34 cellular contexts compared by ENCODE assay signal in the genomic region with DNA sequence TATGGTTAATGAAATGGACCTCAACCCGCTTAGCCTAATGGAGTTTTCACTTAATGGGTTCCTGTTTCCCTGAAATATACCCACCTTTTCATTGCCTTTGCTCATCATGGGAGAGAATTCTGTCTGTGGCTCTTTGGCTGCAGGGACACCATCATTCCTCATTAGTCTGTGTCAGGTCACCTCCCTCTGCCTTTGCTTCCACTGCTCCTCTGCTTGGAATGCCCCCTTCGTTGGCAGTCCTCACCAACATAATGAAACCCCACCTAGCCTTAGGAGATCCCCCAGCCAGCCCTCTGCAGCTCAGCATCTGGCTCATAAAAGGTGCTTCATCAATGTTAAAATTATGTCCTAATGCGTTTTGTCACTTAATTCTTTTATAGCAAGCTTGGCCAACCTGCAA. TPM values are rescaled to one million over a fixed set of nuclear protein-coding genes. Genes with fewer than 3 reads are reported as not detected.
"Had no signal": no experiment of that assay in that cellular context is flagged by ENCODE, and none has a peak within 500 bp of the region (broad histone marks: within the 10 kb centered on the region; RNA-seq: fewer than 3 reads in every experiment).

No MANE protein-coding gene starts in this region.

- H3K4me3 Mint-ChIP-seq: activated B cell treated with CpG ODN at 0.5 μM for 24 hours; activated CD4-positive, alpha-beta memory T cell treated with anti-CD3 and anti-CD28 coated beads for 36 hours; activated naive CD4-positive, alpha-beta T cell treated with anti-CD3 and anti-CD28 coated beads for 36 hours; activated T-cell treated with anti-CD3 and anti-CD28 coated beads, Interleukin-2, amount 50 U/mL, for 4 hours; activated T-helper 1 cell treated with anti-CD3 and anti-CD28 coated beads, Interleukin-12 subunit alpha, Interleukin-12 subunit beta, Interleukin-2, Interleukin-4 antibody, amounts not matched to agents 30 ng/mL and 10 ng/mL and 1 ng/mL, durations not matched to agents 14 hours and 24 hours and 36 hours; T-helper 1 cell treated with Interleukin-12 subunit alpha and Interleukin-12 subunit beta and Interleukin-4 antibody, amounts not matched to agents 30 μg/mL and 1 μg/mL, for 36 hours; T-helper 2 cell treated with Interferon-gamma antibody and Interleukin-4, amounts not matched to agents 5 μg/mL and 100 μg/mL, for 36 hours had no signal

- H3K4me1 Mint-ChIP-seq: activated B cell treated with CpG ODN at 0.5 μM for 24 hours had no signal

- ATAC-seq: activated naive CD4-positive, alpha-beta T cell treated with anti-CD3 and anti-CD28 coated beads, Interleukin-2, amount 50 U/mL, for 72 hours; activated T-cell treated with anti-CD3 and anti-CD28 coated beads, Interleukin-2, amount 50 U/mL, for 4 hours; body of pancreas had no signal

- H3K27me3 ChIP-seq: adrenal gland, body of pancreas, breast epithelium, Peyer's patch, SJSA1 had no signal

- H3K4me2 ChIP-seq: KMS-11, SK-N-SH had no signal

- H3K36me3 Mint-ChIP-seq: activated CD4-positive, alpha-beta memory T cell treated with anti-CD3 and anti-CD28 coated beads for 36 hours; activated naive CD4-positive, alpha-beta T cell treated with anti-CD3 and anti-CD28 coated beads, Interleukin-2, amount 50 U/mL, for 72 hours had no signal

- H3K9me3 Mint-ChIP-seq: activated B cell treated with CpG ODN at 0.5 μM for 24 hours; activated CD4-positive, alpha-beta memory T cell treated with anti-CD3 and anti-CD28 coated beads for 36 hours; activated naive CD4-positive, alpha-beta T cell treated with anti-CD3 and anti-CD28 coated beads for 36 hours; activated naive CD4-positive, alpha-beta T cell treated with anti-CD3 and anti-CD28 coated beads, Interleukin-2, amount 50 U/mL, for 72 hours; activated T-cell treated with anti-CD3 and anti-CD28 coated beads, Interleukin-2, amount 50 U/mL, for 4 hours; activated T-helper 1 cell treated with anti-CD3 and anti-CD28 coated beads, Interleukin-12 subunit alpha, Interleukin-12 subunit beta, Interleukin-2, Interleukin-4 antibody, amounts not matched to agents 30 ng/mL and 10 ng/mL and 1 ng/mL, durations not matched to agents 14 hours and 24 hours and 36 hours; T-helper 1 cell treated with Interleukin-12 subunit alpha and Interleukin-12 subunit beta and Interleukin-4 antibody, amounts not matched to agents 30 μg/mL and 1 μg/mL, for 36 hours; T-helper 2 cell treated with Interferon-gamma antibody and Interleukin-4, amounts not matched to agents 5 μg/mL and 100 μg/mL, for 36 hours had no signal

- H3K36me3 ChIP-seq: adrenal gland, breast epithelium, Peyer's patch had no signal

- H3K9me2 ChIP-seq: SK-N-SH had no signal

- H3K27ac ChIP-seq: adrenal gland, body of pancreas, breast epithelium, KMS-11, Peyer's patch, SJSA1 had no signal

- H3K9ac ChIP-seq: KMS-11, SK-N-SH had no signal

- H3K4me1 ChIP-seq: body of pancreas, breast epithelium, Peyer's patch had no signal

- H3K9me3 ChIP-seq: adrenal gland, body of pancreas, breast epithelium, Peyer's patch, SJSA1, SK-N-SH had no signal

- DNase-seq: activated B cell treated with CpG ODN at 0.5 μM for 24 hours; activated CD4-positive, alpha-beta memory T cell treated with anti-CD3 and anti-CD28 coated beads for 36 hours; activated CD4-positive, alpha-beta T cell treated with anti-CD3 and anti-CD28 coated beads for 4 hours; activated CD4-positive, alpha-beta T cell treated with anti-CD3 and anti-CD28 coated beads, Interleukin-2, amount 50 U/mL, for 1 hour; activated CD4-positive, CD25-positive, alpha-beta regulatory T cell treated with anti-CD3 and anti-CD28 coated beads, Interleukin-2, amount 50 U/mL, for 72 hours; activated CD8-positive, alpha-beta memory T cell treated with anti-CD3 and anti-CD28 coated beads, Interleukin-2, amount 50 U/mL, for 4 hours; activated gamma-delta T cell treated with Interleukin-2 at 50 U/mL for 16 hours; activated naive CD4-positive, alpha-beta T cell treated with anti-CD3 and anti-CD28 coated beads for 36 hours; activated T-cell treated with anti-CD3 and anti-CD28 coated beads for 4 hours; activated T-cell treated with anti-CD3 and anti-CD28 coated beads, Interleukin-2, amount 50 U/mL, for 4 hours; adrenal gland; body of pancreas; NCI-H1105; NCI-H1417 treated with DMSO at 0.1 percent for 48 hours; NCI-H187 treated with DMSO at 0.1 percent for 48 hours; NCI-H2081; NCI-H2171 treated with DMSO at 0.1 percent for 48 hours; NCI-H2227 treated with DMSO at 0.1 percent for 48 hours; NCI-H446; NCI-H510A treated with DMSO at 0.1 percent for 48 hours; NCI-H526 treated with DMSO at 0.1 percent for 48 hours; NCI-H774; Peyer's patch; RPMI8226; SHP77 treated with DMSO at 0.1 percent for 48 hours; SK-N-SH had no signal

- H3K4me3 ChIP-seq: adrenal gland, body of pancreas, breast epithelium, Peyer's patch, SJSA1 had no signal

- H3K27ac Mint-ChIP-seq: activated B cell treated with CpG ODN at 0.5 μM for 24 hours; activated CD4-positive, alpha-beta memory T cell treated with anti-CD3 and anti-CD28 coated beads for 36 hours; activated naive CD4-positive, alpha-beta T cell treated with anti-CD3 and anti-CD28 coated beads for 36 hours; activated naive CD4-positive, alpha-beta T cell treated with anti-CD3 and anti-CD28 coated beads, Interleukin-2, amount 50 U/mL, for 72 hours; activated T-helper 1 cell treated with anti-CD3 and anti-CD28 coated beads, Interleukin-12 subunit alpha, Interleukin-12 subunit beta, Interleukin-2, Interleukin-4 antibody, amounts not matched to agents 30 ng/mL and 10 ng/mL and 1 ng/mL, durations not matched to agents 14 hours and 24 hours and 36 hours; T-helper 1 cell treated with Interleukin-12 subunit alpha and Interleukin-12 subunit beta and Interleukin-4 antibody, amounts not matched to agents 30 μg/mL and 1 μg/mL, for 36 hours; T-helper 2 cell treated with Interferon-gamma antibody and Interleukin-4, amounts not matched to agents 5 μg/mL and 100 μg/mL, for 36 hours had no signal

RNA-seq across cellular contexts. Expression of a gene that starts 53.5 kb away (rescaled TPM):
- total RNA-seq: activated B cell treated with CpG ODN at 0.5 μM for 24 hours; activated CD4-positive, alpha-beta memory T cell treated with anti-CD3 and anti-CD28 coated beads for 36 hours; activated naive CD4-positive, alpha-beta T cell treated with anti-CD3 and anti-CD28 coated beads for 36 hours; activated T-helper 1 cell treated with anti-CD3 and anti-CD28 coated beads, Interleukin-12 subunit alpha, Interleukin-12 subunit beta, Interleukin-2, Interleukin-4 antibody, amounts not matched to agents 30 ng/mL and 10 ng/mL and 1 ng/mL, durations not matched to agents 14 hours and 24 hours and 36 hours; astrocyte; Peyer's patch had no signal
